ENCODE assay signal across 25 cellular contexts in the genomic region with DNA sequence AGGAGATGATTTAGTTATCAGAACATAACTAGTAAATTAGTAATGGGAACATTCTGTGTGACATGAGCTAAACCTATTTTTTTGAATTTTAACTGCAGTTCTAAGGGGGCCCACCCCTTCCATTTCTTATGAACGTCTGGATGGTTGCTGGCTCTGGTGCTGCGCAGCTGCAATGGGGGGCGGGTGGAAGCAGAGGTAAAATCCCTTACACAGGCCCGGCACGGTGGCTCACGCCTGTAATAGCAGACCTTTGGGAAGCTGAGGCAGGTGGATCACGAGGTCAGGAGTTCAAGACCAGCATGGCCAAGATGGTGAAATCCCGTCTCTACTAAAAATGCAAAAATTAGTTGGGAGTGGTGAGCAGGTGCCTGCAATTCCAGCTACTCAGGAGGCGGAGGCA.
DNase-seq lines count a peak whose midpoint lies in the region; ATAC-seq, FAIRE-seq and TF ChIP-seq lines count a peak whose summit lies in the region.
"Had no signal": no experiment of that assay in that cellular context is flagged by ENCODE, and none has a peak within 500 bp of the region (broad histone marks: within the 10 kb centered on the region; RNA-seq: fewer than 3 reads in every experiment).

No MANE protein-coding gene starts in this region.

- no peaks in the 10 kb centered on the region for H3K36me3 ChIP-seq in MM.1S (replicated peaks; ENCODE audit: insufficient read depth, low read length)
- no peaks in the 10 kb centered on the region for H3K36me3 ChIP-seq in esophagus muscularis mucosa
- H3K36me3 ChIP-seq: BE2C, BLaER1 had no signal

- peak overlapping the region; percentile 1; the same call in 1 of the 2 replicates for H3K9ac ChIP-seq in MM.1S (ENCODE audit: low read length)
- H3K9ac ChIP-seq: BLaER1 had no signal

- TF ChIP-seq POLR2A in esophagus muscularis mucosa (IDR thresholded peaks at IDR 0.05; ENCODE audit: low read depth) = no peak

- no peaks in the 10 kb centered on the region for H3K79me2 ChIP-seq in MM.1S (ENCODE audit: low read length)

- no peak for DNase-seq in D721Med (ENCODE audit: insufficient read length, low spot score)
- peak; percentile 67 for DNase-seq in MM.1S
- DNase-seq in esophagus muscularis mucosa (ENCODE audit: extremely low spot score) = peak; percentile 83
- no peak for DNase-seq in Ammon's horn (ENCODE audit: low spot score)
- DNase-seq in DMS114 treated with DMSO at 0.1 percent for 48 hours (lab: John Stamatoyannopoulos, UW; ENCODE audit: unreplicated experiment) = no peak
- DNase-seq: AML-193; BE2C; C1 segment of cervical spinal cord; CD4-positive, alpha-beta memory T cell; CD4-positive, CD25-positive, alpha-beta regulatory T cell; CD8-positive, alpha-beta memory T cell; COR-L47; DMS153; DMS53; DMS79; DND-41; EL; GDM1 had no signal

- FAIRE-seq in D721Med (lab: Jason Lieb, UNC) = peak; percentile 11
- FAIRE-seq: A549, GM12878, GM12892, GM18507 had no signal

- no peak overlapping the region; the same call in 1 of the 2 replicates for H2AFZ ChIP-seq in MM.1S (ENCODE audit: low read length)

- no peak for ATAC-seq in HG02973 (IDR thresholded peaks at IDR 0.05; ENCODE audit: unreplicated experiment)
- ATAC-seq: A549, GM12878 had no signal

- H3K4me2 ChIP-seq in MM.1S (ENCODE audit: low read depth, low read length) = peak overlapping the region; percentile 46
- H3K4me2 ChIP-seq: A549, BLaER1 had no signal

- TF ChIP-seq CTCF in D721Med (IDR thresholded peaks at IDR 0.05; ENCODE audit: insufficient read depth, missing control alignments) (no peak), MM.1S (IDR thresholded peaks at IDR 0.05; ENCODE audit: low read length) (no peak), esophagus muscularis mucosa (IDR thresholded peaks at IDR 0.05) (no peak)

- no peaks in the 10 kb centered on the region for H4K20me1 ChIP-seq in MM.1S (ENCODE audit: insufficient read depth, low read length)
- H4K20me1 ChIP-seq: BLaER1 had no signal

- H3K9me3 ChIP-seq in MM.1S (replicated peaks; ENCODE audit: insufficient read depth, low read length) (no peaks in the 10 kb centered on the region), esophagus muscularis mucosa (no peaks in the 10 kb centered on the region)
- H3K9me3 ChIP-seq: A549, BE2C, BLaER1 had no signal

- peaks cover 11% of the 10 kb centered on the region for H3F3A ChIP-seq in MM.1S (ENCODE audit: insufficient read depth, low read length)

- H3K27ac ChIP-seq in MM.1S (ENCODE audit: low read length) = peak overlapping the region; percentile 75
- no peak overlapping the region for H3K27ac ChIP-seq in esophagus muscularis mucosa (replicated peaks in 1 of 4)
- H3K27ac ChIP-seq: 22Rv1, A549, BLaER1 had no signal

- H3K4me3 ChIP-seq in MM.1S (ENCODE audit: low read length) = peak overlapping the region; percentile 2; the same call in 1 of the 2 replicates
- no peak overlapping the region for H3K4me3 ChIP-seq in esophagus muscularis mucosa
- H3K4me3 ChIP-seq: A549, BLaER1, GM12878 had no signal

- 84% methylated on average over 9 of the region's 9 CpGs for WGBS in esophagus muscularis mucosa

- no peak for TF ChIP-seq EP300 in esophagus muscularis mucosa (IDR thresholded peaks at IDR 0.05)

- no peaks in the 10 kb centered on the region for H3K9me2 ChIP-seq in MM.1S (replicated peaks; ENCODE audit: insufficient read depth, low read length)

- H3K4me1 ChIP-seq in MM.1S (ENCODE audit: low read length) (peaks cover 20% of the 10 kb centered on the region), esophagus muscularis mucosa (no peaks in the 10 kb centered on the region)
- H3K4me1 ChIP-seq: A549, BE2C, BLaER1 had no signal

- H3K27me3 ChIP-seq in MM.1S (replicated peaks; ENCODE audit: insufficient read depth, low read length) = no peaks in the 10 kb centered on the region
- H3K27me3 ChIP-seq in esophagus muscularis mucosa = peaks cover 0 to 4% (median 0%) of the 10 kb centered on the region in 4 donors
- H3K27me3 ChIP-seq: BE2C, BLaER1 had no signal

- intact Hi-C loops in esophagus muscularis mucosa (cut with DNase I) = no loop called here

Comparison
In these comparisons a context has a peak if more than half of its experiments do, and no peak if none do; other contexts are left out.
1. DNase-seq: peak in MM.1S (single experiment) and esophagus muscularis mucosa (single experiment); none in D721Med (single experiment), Ammon's horn (single experiment) and DMS114 treated with DMSO at 0.1 percent for 48 hours (single experiment).